ENCODE assay signal across 16 cellular contexts in genomic region chr12:116806845-116807440, GRCh38.
"Had no signal": no experiment of that assay in that cellular context is flagged by ENCODE, and none has a peak within 500 bp of the region (broad histone marks: within the 10 kb centered on the region; RNA-seq: fewer than 3 reads in every experiment).

No MANE protein-coding gene starts in this region.

- H3K4me3 Mint-ChIP-seq: activated CD8-positive, alpha-beta T cell treated with anti-CD3 and anti-CD28 coated beads for 36 hours; activated T-cell treated with anti-CD3 and anti-CD28 coated beads, Interleukin-2, amount 50 U/mL, for 4 hours; mesothelial cell of epicardium; neural progenitor cell; WTC11 had no signal

- H3K4me1 Mint-ChIP-seq: mesothelial cell of epicardium, neural progenitor cell, WTC11 had no signal

- H3K4me3 ChIP-seq: esophagus muscularis mucosa, neural progenitor cell, ovary, stomach, testis, upper lobe of right lung had no signal

- H3K27ac ChIP-seq: esophagus muscularis mucosa, neural progenitor cell, ovary, stomach, testis, upper lobe of right lung had no signal

- H3K4me2 ChIP-seq: neural progenitor cell had no signal

- H3K9me3 ChIP-seq: esophagus muscularis mucosa, ovary, stomach, testis, upper lobe of right lung had no signal

- H3K4me1 ChIP-seq: esophagus muscularis mucosa, neural progenitor cell, stomach, testis, upper lobe of right lung had no signal

- DNase-seq: activated CD4-positive, alpha-beta T cell treated with anti-CD3 and anti-CD28 coated beads for 48 hours; activated CD8-positive, alpha-beta T cell treated with anti-CD3 and anti-CD28 coated beads for 36 hours; activated effector memory CD4-positive, alpha-beta T cell treated with anti-CD3 and anti-CD28 coated beads, Interleukin-2, amount 50 U/mL, for 16 hours; activated T-cell treated with anti-CD3 and anti-CD28 coated beads, Interleukin-2, amount 50 U/mL, for 4 hours; ovary; stimulated activated CD4-positive, alpha-beta T cell treated with anti-CD3 and anti-CD28 coated beads, Interleukin-1b, Interleukin-23, amount 100 ng/mL, for 48 hours; stomach; testis; upper lobe of right lung had no signal

- FAIRE-seq: colon had no signal

- H3K27me3 ChIP-seq: esophagus muscularis mucosa, neural progenitor cell, ovary, stomach, testis, upper lobe of right lung had no signal

- H2AFZ ChIP-seq: neural progenitor cell had no signal

- H3K36me3 Mint-ChIP-seq: activated naive CD4-positive, alpha-beta T cell treated with anti-CD3 and anti-CD28 coated beads, Interleukin-2, amount 50 U/mL, for 72 hours; mesothelial cell of epicardium had no signal

- H3K9me3 Mint-ChIP-seq: activated CD8-positive, alpha-beta T cell treated with anti-CD3 and anti-CD28 coated beads for 36 hours; activated naive CD4-positive, alpha-beta T cell treated with anti-CD3 and anti-CD28 coated beads, Interleukin-2, amount 50 U/mL, for 72 hours; activated T-cell treated with anti-CD3 and anti-CD28 coated beads, Interleukin-2, amount 50 U/mL, for 4 hours; mesothelial cell of epicardium; neural progenitor cell; WTC11 had no signal

- H3K27me3 Mint-ChIP-seq: activated CD8-positive, alpha-beta T cell treated with anti-CD3 and anti-CD28 coated beads for 36 hours had no signal

- H3K9ac ChIP-seq: neural progenitor cell had no signal

- ATAC-seq: activated CD8-positive, alpha-beta T cell treated with anti-CD3 and anti-CD28 coated beads for 36 hours; activated naive CD4-positive, alpha-beta T cell treated with anti-CD3 and anti-CD28 coated beads, Interleukin-2, amount 50 U/mL, for 72 hours; activated T-cell treated with anti-CD3 and anti-CD28 coated beads, Interleukin-2, amount 50 U/mL, for 4 hours; sciatic nerve; upper lobe of right lung; WTC11 had no signal

- H3K36me3 ChIP-seq: esophagus muscularis mucosa, neural progenitor cell, ovary, stomach, upper lobe of right lung had no signal

- H3K27ac Mint-ChIP-seq: activated CD8-positive, alpha-beta T cell treated with anti-CD3 and anti-CD28 coated beads for 36 hours; activated naive CD4-positive, alpha-beta T cell treated with anti-CD3 and anti-CD28 coated beads, Interleukin-2, amount 50 U/mL, for 72 hours; mesothelial cell of epicardium; WTC11 had no signal
